Comparison of ENCODE assay signal across 8 cellular contexts in the genomic region with DNA sequence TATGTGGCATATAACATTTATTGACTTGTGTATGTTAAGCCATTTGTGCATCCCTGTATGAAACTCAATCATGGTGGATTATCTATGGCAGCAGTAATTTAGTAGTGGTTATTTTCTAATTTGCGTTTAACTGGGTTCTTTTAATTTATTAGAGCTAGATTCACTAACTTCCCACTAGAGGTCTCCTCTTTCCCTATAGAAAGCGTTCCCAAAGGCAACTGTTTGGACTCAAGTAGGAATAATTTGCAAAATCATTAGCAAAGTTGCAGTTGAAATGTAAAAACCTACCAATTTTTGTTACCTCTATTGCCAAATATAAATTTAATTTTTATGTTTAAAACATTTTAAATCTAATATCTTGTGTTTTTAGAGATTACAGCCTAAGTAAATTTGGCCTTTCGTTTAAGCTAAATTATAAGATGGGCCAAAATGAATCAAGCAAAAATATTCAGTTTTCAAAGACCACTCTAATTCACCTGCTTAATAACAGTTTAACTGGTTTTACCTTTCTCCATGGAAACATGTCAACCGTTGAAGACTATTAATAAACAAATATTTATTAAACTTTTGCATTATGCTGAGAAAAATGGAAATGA. TPM values are rescaled to one million over a fixed set of nuclear protein-coding genes. Genes with fewer than 3 reads are reported as not detected.
DNase-seq lines count a peak whose midpoint lies in the region; ATAC-seq, FAIRE-seq and TF ChIP-seq lines count a peak whose summit lies in the region.

No MANE protein-coding gene starts in this region.

- H3F3A ChIP-seq in DOHH2 (ENCODE audit: control insufficient read depth, insufficient read depth): no peaks in the 10 kb centered on the region

- H3K4me3 ChIP-seq in DOHH2 (ENCODE audit: low read length): no peak overlapping the region
- no peak overlapping the region for H3K4me3 ChIP-seq in bronchial epithelial cell (ENCODE audit: low read depth, low read length)

- H4K20me1 ChIP-seq in DOHH2 (ENCODE audit: control insufficient read depth, insufficient read depth, low read depth, low read length): no peaks in the 10 kb centered on the region

- POLR2A ChIA-PET in activated CD4-positive, alpha-beta memory T cell treated with anti-CD3 and anti-CD28 coated beads, Interleukin-2, amount 10 ng/mL, durations not matched to agents 7 days and 5 days (lab: Charles Lee): interaction anchor here (1.0 to 1.5 kb wide), 2 partner anchors 211 to 214 kb away, joined by 4 read pairs; partner anchors contain the start of gene MAP4K5

- DNase-seq in NCI-H1105 treated with DMSO at 0.1 percent for 48 hours (lab: John Stamatoyannopoulos, UW) (peak; percentile 62), bronchial epithelial cell (ENCODE audit: low read depth) (peak; percentile 47), naive B cell (peak; percentile 8), GM20000 (ENCODE audit: low spot score) (no peak)
- no peak for DNase-seq in activated CD4-positive, alpha-beta memory T cell treated with anti-CD3 and anti-CD28 coated beads, Interleukin-2, amount 10 ng/mL, durations not matched to agents 7 days and 5 days
- DNase-seq in activated CD4-positive, CD25-positive, alpha-beta regulatory T cell treated with anti-CD3 and anti-CD28 coated beads, Interleukin-2, amount 50 U/mL, for 72 hours: no peak

- H3K36me3 Mint-ChIP-seq in naive B cell: no peaks in the 10 kb centered on the region
- H3K36me3 Mint-ChIP-seq in activated CD4-positive, alpha-beta memory T cell treated with anti-CD3 and anti-CD28 coated beads, Interleukin-2, amount 10 ng/mL, durations not matched to agents 7 days and 5 days (ENCODE audit: low read depth): peaks cover 13% of the 10 kb centered on the region

- peaks cover 43% of the 10 kb centered on the region for H3K79me2 ChIP-seq in DOHH2 (ENCODE audit: control insufficient read depth, low read length)

- no peaks in the 10 kb centered on the region for H3K9me3 Mint-ChIP-seq in naive B cell
- H3K9me3 Mint-ChIP-seq in activated CD4-positive, alpha-beta memory T cell treated with anti-CD3 and anti-CD28 coated beads, Interleukin-2, amount 10 ng/mL, durations not matched to agents 7 days and 5 days: peaks cover 3% of the 10 kb centered on the region

- H3K9me2 ChIP-seq in DOHH2 (replicated peaks; ENCODE audit: control insufficient read depth, low read length): no peaks in the 10 kb centered on the region

- no peak overlapping the region for H3K4me3 Mint-ChIP-seq in naive B cell
- H3K4me3 Mint-ChIP-seq in activated CD4-positive, alpha-beta memory T cell treated with anti-CD3 and anti-CD28 coated beads, Interleukin-2, amount 10 ng/mL, durations not matched to agents 7 days and 5 days: no peak overlapping the region

- no peak for FAIRE-seq in bronchial epithelial cell (lab: Jason Lieb, UNC)

- H3K27me3 ChIP-seq in DOHH2 (ENCODE audit: control insufficient read depth, low read length): no peaks in the 10 kb centered on the region
- no peaks in the 10 kb centered on the region for H3K27me3 ChIP-seq in bronchial epithelial cell (ENCODE audit: control insufficient read depth, insufficient read depth, low read length)

- CTCF ChIA-PET in activated CD4-positive, alpha-beta memory T cell treated with anti-CD3 and anti-CD28 coated beads, Interleukin-2, amount 10 ng/mL, durations not matched to agents 7 days and 5 days (lab: Charles Lee): interaction anchor here (1.0 to 1.1 kb wide), 3 partner anchors 212 to 541 kb away, joined by 3 read pairs; no protein-coding TSS in a partner anchor

- H3K36me3 ChIP-seq in DOHH2 (ENCODE audit: control insufficient read depth, low read length): peaks cover 22% of the 10 kb centered on the region
- peaks cover 2% of the 10 kb centered on the region for H3K36me3 ChIP-seq in bronchial epithelial cell (ENCODE audit: control insufficient read depth, insufficient read depth, low read length)

- no peak overlapping the region for H3K4me2 ChIP-seq in DOHH2 (ENCODE audit: low read length)

- H3K27me3 Mint-ChIP-seq in naive B cell: no peaks in the 10 kb centered on the region
- H3K27me3 Mint-ChIP-seq in activated CD4-positive, alpha-beta memory T cell treated with anti-CD3 and anti-CD28 coated beads, Interleukin-2, amount 10 ng/mL, durations not matched to agents 7 days and 5 days: no peaks in the 10 kb centered on the region

- H3K27ac ChIP-seq in DOHH2 (ENCODE audit: low read depth, low read length): no peak overlapping the region

- H3K27ac Mint-ChIP-seq in naive B cell: no peak overlapping the region
- H3K27ac Mint-ChIP-seq in activated CD4-positive, alpha-beta memory T cell treated with anti-CD3 and anti-CD28 coated beads, Interleukin-2, amount 10 ng/mL, durations not matched to agents 7 days and 5 days: no peak overlapping the region

- H3K4me1 Mint-ChIP-seq in naive B cell: peaks cover 18 to 37% (median 36%) of the 10 kb centered on the region in 3 donors
- H3K4me1 Mint-ChIP-seq in activated CD4-positive, alpha-beta memory T cell treated with anti-CD3 and anti-CD28 coated beads, Interleukin-2, amount 10 ng/mL, durations not matched to agents 7 days and 5 days: peaks cover 29% of the 10 kb centered on the region

- TF ChIP-seq CTCF in DOHH2 (IDR thresholded peaks at IDR 0.05; ENCODE audit: low read depth, low read length, poor library complexity, severe bottlenecking) (peak; percentile 62), bronchial epithelial cell (IDR thresholded peaks at IDR 0.05; ENCODE audit: insufficient read depth, low read length, severe bottlenecking) (peak; percentile 48), GM20000 (IDR thresholded peaks at IDR 0.05; ENCODE audit: extremely low read depth, missing control alignments) (no peak)

- peaks cover 12% of the 10 kb centered on the region for H3K9me3 ChIP-seq in DOHH2 (ENCODE audit: control insufficient read depth, insufficient read depth, low read length)

- ATAC-seq in naive B cell (ENCODE audit: low read depth in 2 of 2) (no peak), GM18907 (IDR thresholded peaks at IDR 0.05; ENCODE audit: unreplicated experiment) (no peak)

- peaks cover 19% of the 10 kb centered on the region for H3K4me1 ChIP-seq in DOHH2 (ENCODE audit: control insufficient read depth, low read length)

RNA-seq across cellular contexts. Expression of gene DMAC2L, which starts 6.0 kb away (rescaled TPM):
- total RNA-seq in bronchial epithelial cell: 8.2 and 10.8 TPM in 2 replicates
- polyA plus RNA-seq in naive B cell (ENCODE audit: low read depth in 6 of 6): 10 to 100 TPM; 19.4 to 32.4 (median 28.3) TPM
- total RNA-seq in activated CD4-positive, alpha-beta memory T cell treated with anti-CD3 and anti-CD28 coated beads, Interleukin-2, amount 10 ng/mL, durations not matched to agents 7 days and 5 days: 10 to 100 TPM; 12.2 to 12.6 TPM

RNA-seq across cellular contexts. Expression of gene L2HGDH, which starts 6.1 kb away (rescaled TPM):
- 6.6 and 7.8 TPM in 2 replicates for total RNA-seq in bronchial epithelial cell
- 1 to 10 TPM in 5 of 6 donors, not detected in 1; 1.5 to 3.6 (median 2.2) TPM for polyA plus RNA-seq in naive B cell (ENCODE audit: low read depth in 6 of 6)
- total RNA-seq in activated CD4-positive, alpha-beta memory T cell treated with anti-CD3 and anti-CD28 coated beads, Interleukin-2, amount 10 ng/mL, durations not matched to agents 7 days and 5 days: 10 to 100 TPM in 1 of 2 experiments, 1 to 10 TPM in 1; 9.7 to 10.0 TPM

Comparison
In these comparisons a context has a peak if more than half of its experiments do, and no peak if none do; other contexts are left out.
1. DNase-seq: peak in NCI-H1105 treated with DMSO at 0.1 percent for 48 hours (single experiment), bronchial epithelial cell (single experiment) and naive B cell (single experiment); none in activated CD4-positive, alpha-beta memory T cell treated with anti-CD3 and anti-CD28 coated beads, Interleukin-2, amount 10 ng/mL, durations not matched to agents 7 days and 5 days (single experiment), activated CD4-positive, CD25-positive, alpha-beta regulatory T cell treated with anti-CD3 and anti-CD28 coated beads, Interleukin-2, amount 50 U/mL, for 72 hours (single experiment) and GM20000 (single experiment).